40 cellular contexts compared by ENCODE assay signal in the genomic region with DNA sequence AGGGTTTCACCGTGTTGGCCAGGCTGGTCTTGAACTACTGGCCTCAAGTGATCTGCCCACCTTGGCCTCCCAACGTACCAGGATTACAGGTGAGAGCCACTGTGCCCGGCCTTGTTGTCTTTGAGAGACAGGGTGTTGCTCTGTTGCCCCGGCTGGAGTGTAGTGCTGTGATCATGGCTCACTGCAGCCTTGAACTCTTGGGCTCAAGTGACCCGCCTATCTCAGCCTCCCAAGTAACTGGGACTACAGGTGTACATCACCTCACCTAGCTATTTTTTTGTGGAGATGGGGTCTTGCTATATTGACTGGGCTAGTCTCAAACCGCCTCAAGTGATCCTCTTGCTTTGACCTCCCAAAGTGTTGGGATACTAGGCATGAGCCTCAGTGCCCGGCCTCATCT.
"Had no signal": no experiment of that assay in that cellular context is flagged by ENCODE, and none has a peak within 500 bp of the region (broad histone marks: within the 10 kb centered on the region; RNA-seq: fewer than 3 reads in every experiment).

No MANE protein-coding gene starts in this region.

- FAIRE-seq: astrocyte, bronchial epithelial cell had no signal

- H3K4me1 ChIP-seq: adrenal gland, ascending aorta, body of pancreas, breast epithelium had no signal

- H3K9me3 ChIP-seq: adrenal gland, ascending aorta, body of pancreas, breast epithelium had no signal

- H3K9me3 Mint-ChIP-seq: activated naive CD4-positive, alpha-beta T cell treated with anti-CD3 and anti-CD28 coated beads for 36 hours; activated naive CD4-positive, alpha-beta T cell treated with anti-CD3 and anti-CD28 coated beads, Interleukin-2, amount 10 ng/mL, durations not matched to agents 7 days and 5 days; activated naive CD4-positive, alpha-beta T cell treated with anti-CD3 and anti-CD28 coated beads, Interleukin-2, amount 50 U/mL, for 24 hours; activated naive CD4-positive, alpha-beta T cell treated with anti-CD3 and anti-CD28 coated beads, Interleukin-2, amount 50 U/mL, for 72 hours; activated naive CD8-positive, alpha-beta T cell treated with anti-CD3 and anti-CD28 coated beads for 36 hours; activated naive CD8-positive, alpha-beta T cell treated with anti-CD3 and anti-CD28 coated beads, Interleukin-2, amount 10 ng/mL, durations not matched to agents 7 days and 5 days; activated naive CD8-positive, alpha-beta T cell treated with anti-CD3 and anti-CD28 coated beads, Interleukin-2, amount 50 U/mL, for 24 hours; activated T-cell treated with anti-CD3 and anti-CD28 coated beads, Interleukin-2, amount 50 U/mL, for 24 hours; activated T-cell treated with anti-CD3 and anti-CD28 coated beads, Interleukin-2, amount 50 U/mL, for 4 hours; activated T-helper 1 cell treated with anti-CD3 and anti-CD28 coated beads, Interleukin-12 subunit alpha, Interleukin-12 subunit beta, Interleukin-2, Interleukin-4 antibody, amounts not matched to agents 30 ng/mL and 10 ng/mL and 1 ng/mL, durations not matched to agents 14 hours and 24 hours and 36 hours; activated T-helper 17 cell treated with anti-CD3 and anti-CD28 coated beads, Interleukin-2, amount 50 U/mL, for 72 hours; activated T-helper 2 cell treated with anti-CD3 and anti-CD28 coated beads, Interferon-gamma antibody, Interleukin-2, Interleukin-4, amounts not matched to agents 10 μg/mL and 5 μg/mL and 100 μg/mL, durations not matched to agents 14 hours and 24 hours and 36 hours; central memory CD8-positive, alpha-beta T cell had no signal

- H3K36me3 Mint-ChIP-seq: activated naive CD4-positive, alpha-beta T cell treated with anti-CD3 and anti-CD28 coated beads, Interleukin-2, amount 10 ng/mL, durations not matched to agents 7 days and 5 days; activated naive CD4-positive, alpha-beta T cell treated with anti-CD3 and anti-CD28 coated beads, Interleukin-2, amount 50 U/mL, for 24 hours; activated naive CD4-positive, alpha-beta T cell treated with anti-CD3 and anti-CD28 coated beads, Interleukin-2, amount 50 U/mL, for 72 hours; activated naive CD8-positive, alpha-beta T cell; activated naive CD8-positive, alpha-beta T cell treated with anti-CD3 and anti-CD28 coated beads for 36 hours; activated naive CD8-positive, alpha-beta T cell treated with anti-CD3 and anti-CD28 coated beads, Interleukin-2, amount 10 ng/mL, durations not matched to agents 7 days and 5 days had no signal

- H3K27me3 Mint-ChIP-seq: activated naive CD4-positive, alpha-beta T cell treated with anti-CD3 and anti-CD28 coated beads, Interleukin-2, amount 50 U/mL, for 24 hours; activated naive CD8-positive, alpha-beta T cell treated with anti-CD3 and anti-CD28 coated beads for 36 hours; activated naive CD8-positive, alpha-beta T cell treated with anti-CD3 and anti-CD28 coated beads, Interleukin-2, amount 50 U/mL, for 24 hours; activated T-cell treated with anti-CD3 and anti-CD28 coated beads, Interleukin-2, amount 50 U/mL, for 24 hours; activated T-helper 17 cell treated with anti-CD3 and anti-CD28 coated beads, Interleukin-2, amount 50 U/mL, for 72 hours; central memory CD8-positive, alpha-beta T cell had no signal

- H3K36me3 ChIP-seq: adrenal gland, ascending aorta, brain microvascular endothelial cell, breast epithelium, cardiac muscle cell had no signal

- H3K4me3 ChIP-seq: adrenal gland, ascending aorta, body of pancreas, breast epithelium, cardiac muscle cell had no signal

- H3K4me3 Mint-ChIP-seq: activated naive CD4-positive, alpha-beta T cell treated with anti-CD3 and anti-CD28 coated beads for 36 hours; activated naive CD4-positive, alpha-beta T cell treated with anti-CD3 and anti-CD28 coated beads, Interleukin-2, amount 10 ng/mL, durations not matched to agents 7 days and 5 days; activated naive CD4-positive, alpha-beta T cell treated with anti-CD3 and anti-CD28 coated beads, Interleukin-2, amount 50 U/mL, for 24 hours; activated naive CD8-positive, alpha-beta T cell; activated naive CD8-positive, alpha-beta T cell treated with anti-CD3 and anti-CD28 coated beads for 36 hours; activated naive CD8-positive, alpha-beta T cell treated with anti-CD3 and anti-CD28 coated beads, Interleukin-2, amount 10 ng/mL, durations not matched to agents 7 days and 5 days; activated naive CD8-positive, alpha-beta T cell treated with anti-CD3 and anti-CD28 coated beads, Interleukin-2, amount 50 U/mL, for 24 hours; activated T-cell treated with anti-CD3 and anti-CD28 coated beads, Interleukin-2, amount 50 U/mL, for 24 hours; activated T-cell treated with anti-CD3 and anti-CD28 coated beads, Interleukin-2, amount 50 U/mL, for 4 hours; activated T-cell treated with anti-CD3 and anti-CD28 coated beads, Interleukin-2, amount 50 U/mL, for 72 hours; activated T-helper 1 cell treated with anti-CD3 and anti-CD28 coated beads, Interleukin-12 subunit alpha, Interleukin-12 subunit beta, Interleukin-2, Interleukin-4 antibody, amounts not matched to agents 30 ng/mL and 10 ng/mL and 1 ng/mL, durations not matched to agents 14 hours and 24 hours and 36 hours; activated T-helper 17 cell treated with anti-CD3 and anti-CD28 coated beads, Interleukin-2, amount 50 U/mL, for 72 hours; brain; central memory CD8-positive, alpha-beta T cell had no signal

- DNase-seq: activated effector memory CD4-positive, alpha-beta T cell treated with anti-CD3 and anti-CD28 coated beads, Interleukin-2, amount 50 U/mL, for 16 hours; activated effector memory CD4-positive, alpha-beta T cell treated with Interleukin-2 at 50 U/mL for 16 hours; activated gamma-delta T cell; activated gamma-delta T cell treated with Interleukin-2 at 50 U/mL for 16 hours; activated naive CD4-positive, alpha-beta T cell; activated naive CD4-positive, alpha-beta T cell treated with anti-CD3 and anti-CD28 coated beads for 36 hours; activated naive CD4-positive, alpha-beta T cell treated with anti-CD3 and anti-CD28 coated beads, Interleukin-2, amount 10 ng/mL, durations not matched to agents 7 days and 5 days; activated naive CD4-positive, alpha-beta T cell treated with anti-CD3 and anti-CD28 coated beads, Interleukin-2, amount 50 U/mL, for 16 hours; activated naive CD4-positive, alpha-beta T cell treated with Interleukin-2 at 50 U/mL for 16 hours; activated naive CD8-positive, alpha-beta T cell treated with anti-CD3 and anti-CD28 coated beads for 36 hours; activated naive CD8-positive, alpha-beta T cell treated with anti-CD3 and anti-CD28 coated beads, Interleukin-2, amount 10 ng/mL, durations not matched to agents 7 days and 5 days; activated naive CD8-positive, alpha-beta T cell treated with anti-CD3 and anti-CD28 coated beads, Interleukin-2, amount 50 U/mL, for 24 hours; activated T-cell treated with anti-CD3 and anti-CD28 coated beads, Interleukin-2, amount 50 U/mL, for 1 hour; activated T-cell treated with anti-CD3 and anti-CD28 coated beads, Interleukin-2, amount 50 U/mL, for 24 hours; activated T-cell treated with anti-CD3 and anti-CD28 coated beads, Interleukin-2, amount 50 U/mL, for 4 hours; activated T-cell treated with anti-CD3 and anti-CD28 coated beads, Interleukin-2, amount 50 U/mL, for 48 hours; activated T-cell treated with anti-CD3 and anti-CD28 coated beads, Interleukin-2, amount 50 U/mL, for 72 hours; adrenal gland; amniotic stem cell; amygdala; anterior cingulate cortex; aorta; body of pancreas; brain microvascular endothelial cell; caudate nucleus; central memory CD4-positive, alpha-beta T cell; cerebellar nuclear complex had no signal

- H3K27ac Mint-ChIP-seq: activated naive CD4-positive, alpha-beta T cell treated with anti-CD3 and anti-CD28 coated beads for 36 hours; activated naive CD4-positive, alpha-beta T cell treated with anti-CD3 and anti-CD28 coated beads, Interleukin-2, amount 10 ng/mL, durations not matched to agents 7 days and 5 days; activated naive CD4-positive, alpha-beta T cell treated with anti-CD3 and anti-CD28 coated beads, Interleukin-2, amount 50 U/mL, for 24 hours; activated naive CD4-positive, alpha-beta T cell treated with anti-CD3 and anti-CD28 coated beads, Interleukin-2, amount 50 U/mL, for 72 hours; activated naive CD8-positive, alpha-beta T cell; activated naive CD8-positive, alpha-beta T cell treated with anti-CD3 and anti-CD28 coated beads for 36 hours; activated naive CD8-positive, alpha-beta T cell treated with anti-CD3 and anti-CD28 coated beads, Interleukin-2, amount 10 ng/mL, durations not matched to agents 7 days and 5 days; activated T-cell treated with anti-CD3 and anti-CD28 coated beads, Interleukin-2, amount 50 U/mL, for 24 hours; activated T-cell treated with anti-CD3 and anti-CD28 coated beads, Interleukin-2, amount 50 U/mL, for 72 hours; activated T-helper 1 cell treated with anti-CD3 and anti-CD28 coated beads, Interleukin-12 subunit alpha, Interleukin-12 subunit beta, Interleukin-2, Interleukin-4 antibody, amounts not matched to agents 30 ng/mL and 10 ng/mL and 1 ng/mL, durations not matched to agents 14 hours and 24 hours and 36 hours; activated T-helper 17 cell treated with anti-CD3 and anti-CD28 coated beads, Interleukin-2, amount 50 U/mL, for 72 hours; activated T-helper 2 cell treated with anti-CD3 and anti-CD28 coated beads, Interferon-gamma antibody, Interleukin-2, Interleukin-4, amounts not matched to agents 10 μg/mL and 5 μg/mL and 100 μg/mL, durations not matched to agents 14 hours and 24 hours and 36 hours; brain had no signal

- H3K27ac ChIP-seq: adrenal gland, ascending aorta, body of pancreas, brain microvascular endothelial cell, breast epithelium, cardiac muscle cell had no signal

- H3K4me1 Mint-ChIP-seq: activated naive CD4-positive, alpha-beta T cell treated with anti-CD3 and anti-CD28 coated beads, Interleukin-2, amount 50 U/mL, for 24 hours; activated T-helper 17 cell treated with anti-CD3 and anti-CD28 coated beads, Interleukin-2, amount 50 U/mL, for 72 hours; central memory CD8-positive, alpha-beta T cell had no signal

- H3K27me3 ChIP-seq: adrenal gland, ascending aorta, body of pancreas, brain microvascular endothelial cell, breast epithelium, cardiac muscle cell had no signal

- ATAC-seq: activated naive CD4-positive, alpha-beta T cell treated with anti-CD3 and anti-CD28 coated beads, Interleukin-2, amount 50 U/mL, for 72 hours; activated naive CD8-positive, alpha-beta T cell treated with anti-CD3 and anti-CD28 coated beads, Interleukin-2, amount 50 U/mL, for 24 hours; activated T-cell treated with anti-CD3 and anti-CD28 coated beads, Interleukin-2, amount 50 U/mL, for 4 hours; activated T-cell treated with anti-CD3 and anti-CD28 coated beads, Interleukin-2, amount 50 U/mL, for 72 hours; activated T-helper 17 cell treated with anti-CD3 and anti-CD28 coated beads, Interleukin-2, amount 50 U/mL, for 72 hours; body of pancreas had no signal
